Comparison of ENCODE assay signal across 17 cellular contexts in genomic region chr7:153388611-153389010, GRCh38.
A peak's percentile ranks its signal among the peaks of the same experiment; 100 is the strongest.
DNase-seq lines count a peak whose midpoint lies in the region; ATAC-seq and TF ChIP-seq lines count a peak whose summit lies in the region.
"Had no signal": no experiment of that assay in that cellular context is flagged by ENCODE, and none has a peak within 500 bp of the region (broad histone marks: within the 10 kb centered on the region; RNA-seq: fewer than 3 reads in every experiment).

No MANE protein-coding gene starts in this region.

- H3K4me1 ChIP-seq in right atrium auricular region, result no peaks in the 10 kb centered on the region
- peaks cover 0 to 44% (median 41%) of the 10 kb centered on the region in 4 donors for H3K4me1 ChIP-seq in esophagus muscularis mucosa
- peaks cover 0 to 38% (median 25%) of the 10 kb centered on the region in 4 donors for H3K4me1 ChIP-seq in sigmoid colon
- H3K4me1 ChIP-seq: BLaER1 treated with 17β-estradiol and CSF1 and Interleukin-3, amounts not matched to agents 10 nM and 100 nM had no signal

- DNase-seq in right atrium auricular region (ENCODE audit: low spot score) (peak; percentile 13), left cardiac atrium (no peak), esophagus muscularis mucosa (ENCODE audit: extremely low spot score) (peak; percentile 34), sigmoid colon (no peak), epidermal melanocyte (ENCODE audit: insufficient read length, low spot score) (no peak), NCI-H187 treated with DMSO at 0.1 percent for 48 hours (lab: John Stamatoyannopoulos, UW) (no peak)
- DNase-seq: Calu3; CD8-positive, alpha-beta T cell; DMS79 treated with DMSO at 0.1 percent for 48 hours; GF-D8; GOT3; H7; HFFc6 had no signal

- H3K4me3 ChIP-seq in right atrium auricular region (no peak overlapping the region), esophagus muscularis mucosa (no peak overlapping the region), sigmoid colon (no peak overlapping the region)
- H3K4me3 ChIP-seq: BLaER1 treated with 17β-estradiol and CSF1 and Interleukin-3, amounts not matched to agents 10 nM and 100 nM had no signal

- no peaks in the 10 kb centered on the region for H3K36me3 ChIP-seq in right atrium auricular region
- H3K36me3 ChIP-seq in esophagus muscularis mucosa, result no peaks in the 10 kb centered on the region
- H3K36me3 ChIP-seq in sigmoid colon, result no peaks in the 10 kb centered on the region
- H3K36me3 ChIP-seq: BLaER1 treated with 17β-estradiol and CSF1 and Interleukin-3, amounts not matched to agents 10 nM and 100 nM had no signal

- TF ChIP-seq CTCF in right atrium auricular region (IDR thresholded peaks at IDR 0.05) (no peak), esophagus muscularis mucosa (IDR thresholded peaks at IDR 0.05) (no peak), sigmoid colon (IDR thresholded peaks at IDR 0.05) (no peak)

- H3K27me3 ChIP-seq in right atrium auricular region, result no peaks in the 10 kb centered on the region
- no peaks in the 10 kb centered on the region for H3K27me3 ChIP-seq in esophagus muscularis mucosa
- no peaks in the 10 kb centered on the region for H3K27me3 ChIP-seq in sigmoid colon
- H3K27me3 ChIP-seq: BLaER1 treated with 17β-estradiol and CSF1 and Interleukin-3, amounts not matched to agents 10 nM and 100 nM had no signal

- ATAC-seq in left cardiac atrium, result no peak
- no peak for ATAC-seq in esophagus mucosa
- ATAC-seq: CD8-positive, alpha-beta T cell; HCT116 had no signal

- no peak for TF ChIP-seq POLR2A in esophagus muscularis mucosa (IDR thresholded peaks at IDR 0.05; ENCODE audit: low read depth)
- TF ChIP-seq POLR2A in sigmoid colon (IDR thresholded peaks at IDR 0.05), result no peak

- H3K27ac ChIP-seq in right atrium auricular region (peak overlapping the region in 1 of 2 donors; percentile 67), esophagus muscularis mucosa (replicated peaks in 1 of 4) (peak overlapping the region; percentile 66 to 78 (median 74)), sigmoid colon (peak overlapping the region; percentile 25 to 71 (median 35))
- H3K27ac ChIP-seq: BLaER1 treated with 17β-estradiol and CSF1 and Interleukin-3, amounts not matched to agents 10 nM and 100 nM; HL-60 had no signal

- no peaks in the 10 kb centered on the region for H3K9me3 ChIP-seq in right atrium auricular region
- peaks cover 0 to 8% (median 2%) of the 10 kb centered on the region in 4 donors for H3K9me3 ChIP-seq in esophagus muscularis mucosa
- H3K9me3 ChIP-seq in sigmoid colon, result peaks cover 0 to 5% (median 0%) of the 10 kb centered on the region in 4 donors

- TF ChIP-seq EP300 in esophagus muscularis mucosa (IDR thresholded peaks at IDR 0.05) (no peak), sigmoid colon (IDR thresholded peaks at IDR 0.05) (no peak)

- intact Hi-C loops in left cardiac atrium (cut with DNase I), result loop anchor here in 1 of 2 donors (10.0 kb wide), 2 partner anchors 296 to 446 kb away; no protein-coding TSS in a partner anchor
- intact Hi-C loops in esophagus muscularis mucosa (cut with DNase I), result no loop called here
- intact Hi-C loops in sigmoid colon (cut with DNase I), result loop anchor here (5.0 kb wide), 1 partner anchor 124 kb away; no protein-coding TSS in a partner anchor

Comparison
In these comparisons a context has a peak if more than half of its experiments do, and no peak if none do; other contexts are left out.
1. DNase-seq: peak in right atrium auricular region (single experiment) and esophagus muscularis mucosa (single experiment); none in left cardiac atrium (single experiment), sigmoid colon (single experiment), epidermal melanocyte (single experiment) and NCI-H187 treated with DMSO at 0.1 percent for 48 hours (single experiment).